In the genomic region with DNA sequence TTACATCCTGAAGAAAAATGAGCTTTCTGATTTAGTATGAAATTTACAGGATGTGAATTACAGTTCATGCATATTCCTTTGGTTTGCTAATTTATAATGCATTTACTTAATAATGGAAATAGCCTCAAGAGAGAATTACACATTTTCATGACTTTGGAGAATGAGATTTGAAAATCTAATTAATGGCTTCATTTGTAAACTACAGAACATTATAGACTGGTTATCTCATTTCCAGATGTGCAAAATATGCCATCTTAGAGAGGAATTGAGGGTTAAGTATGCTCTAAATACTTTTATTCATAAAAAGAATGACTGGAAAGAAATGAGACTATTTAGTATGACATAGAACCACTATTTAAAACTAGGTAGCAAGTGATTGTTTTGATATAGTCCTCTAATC, we compare ENCODE assay signal across 1 cellular context.
TF ChIP-seq lines count a peak whose summit lies in the region.

No MANE protein-coding gene starts in this region.

TF ChIP-seq in GM23338, 12 proteins besides CTCF, POLR2A, EP300 and RAD21 (continued from another document):
- TF ChIP-seq, protein P1, sequence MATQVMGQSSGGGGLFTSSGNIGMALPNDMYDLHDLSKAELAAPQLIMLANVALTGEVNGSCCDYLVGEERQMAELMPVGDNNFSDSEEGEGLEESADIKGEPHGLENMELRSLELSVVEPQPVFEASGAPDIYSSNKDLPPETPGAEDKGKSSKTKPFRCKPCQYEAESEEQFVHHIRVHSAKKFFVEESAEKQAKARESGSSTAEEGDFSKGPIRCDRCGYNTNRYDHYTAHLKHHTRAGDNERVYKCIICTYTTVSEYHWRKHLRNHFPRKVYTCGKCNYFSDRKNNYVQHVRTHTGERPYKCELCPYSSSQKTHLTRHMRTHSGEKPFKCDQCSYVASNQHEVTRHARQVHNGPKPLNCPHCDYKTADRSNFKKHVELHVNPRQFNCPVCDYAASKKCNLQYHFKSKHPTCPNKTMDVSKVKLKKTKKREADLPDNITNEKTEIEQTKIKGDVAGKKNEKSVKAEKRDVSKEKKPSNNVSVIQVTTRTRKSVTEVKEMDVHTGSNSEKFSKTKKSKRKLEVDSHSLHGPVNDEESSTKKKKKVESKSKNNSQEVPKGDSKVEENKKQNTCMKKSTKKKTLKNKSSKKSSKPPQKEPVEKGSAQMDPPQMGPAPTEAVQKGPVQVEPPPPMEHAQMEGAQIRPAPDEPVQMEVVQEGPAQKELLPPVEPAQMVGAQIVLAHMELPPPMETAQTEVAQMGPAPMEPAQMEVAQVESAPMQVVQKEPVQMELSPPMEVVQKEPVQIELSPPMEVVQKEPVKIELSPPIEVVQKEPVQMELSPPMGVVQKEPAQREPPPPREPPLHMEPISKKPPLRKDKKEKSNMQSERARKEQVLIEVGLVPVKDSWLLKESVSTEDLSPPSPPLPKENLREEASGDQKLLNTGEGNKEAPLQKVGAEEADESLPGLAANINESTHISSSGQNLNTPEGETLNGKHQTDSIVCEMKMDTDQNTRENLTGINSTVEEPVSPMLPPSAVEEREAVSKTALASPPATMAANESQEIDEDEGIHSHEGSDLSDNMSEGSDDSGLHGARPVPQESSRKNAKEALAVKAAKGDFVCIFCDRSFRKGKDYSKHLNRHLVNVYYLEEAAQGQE (IDR thresholded peaks at IDR 0.05; ENCODE audit: unreplicated experiment) = no peak
- no peak for TF ChIP-seq EZH2phosphoT487 (IDR thresholded peaks at IDR 0.05; ENCODE audit: unreplicated experiment)
